Comparison of ENCODE assay signal across 19 cellular contexts in the genomic region with DNA sequence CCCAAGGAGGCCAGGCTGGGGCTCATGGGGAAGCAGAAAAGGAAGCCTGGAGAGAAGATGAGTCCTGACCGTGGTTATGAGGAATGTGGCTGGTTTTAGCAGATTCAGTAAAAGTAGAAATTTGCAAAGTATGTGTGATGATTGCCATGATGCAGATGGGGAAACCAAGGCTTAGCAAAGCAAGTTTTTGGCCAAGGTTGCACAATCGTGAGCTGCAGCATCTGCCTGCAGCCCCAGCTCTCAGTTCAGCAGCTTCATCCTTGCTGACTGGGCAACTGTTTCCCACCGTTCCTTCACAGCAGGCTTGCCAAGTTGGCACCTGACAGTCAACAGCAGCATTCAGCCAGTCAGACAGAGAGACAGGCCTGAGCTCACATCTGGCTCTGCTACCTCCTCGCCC.
A peak's percentile ranks its signal among the peaks of the same experiment; 100 is the strongest.
DNase-seq lines count a peak whose midpoint lies in the region; ATAC-seq and TF ChIP-seq lines count a peak whose summit lies in the region.
"Had no signal": no experiment of that assay in that cellular context is flagged by ENCODE, and none has a peak within 500 bp of the region (broad histone marks: within the 10 kb centered on the region; RNA-seq: fewer than 3 reads in every experiment).

No MANE protein-coding gene starts in this region.

- H3K36me3 ChIP-seq in IMR-90 (ENCODE audit: control insufficient read depth, insufficient read depth, low read length) = no peaks in the 10 kb centered on the region
- no peaks in the 10 kb centered on the region for H3K36me3 ChIP-seq in adipocyte (ENCODE audit: control insufficient read depth, insufficient read depth, low read length, severe bottlenecking)
- H3K36me3 ChIP-seq: BE2C; BLaER1 treated with 17β-estradiol and CSF1 and Interleukin-3, amounts not matched to agents 10 nM and 100 nM; HAP-1 had no signal

- H2AK9ac ChIP-seq in IMR-90 (replicated peaks; ENCODE audit: low read depth, low read length, poor library complexity) = no peak overlapping the region

- no peak overlapping the region for H3K4ac ChIP-seq in IMR-90 (ENCODE audit: low read depth, low read length)

- H3K56ac ChIP-seq in IMR-90 (ENCODE audit: extremely low read depth, insufficient read depth, low read length) = no peak overlapping the region

- H2AK5ac ChIP-seq in IMR-90 (ENCODE audit: low read depth, low read length) = no peak overlapping the region

- H3K4me3 ChIP-seq in AG10803 (ENCODE audit: low read length) (no peak overlapping the region), IMR-90 (ENCODE audit: insufficient read depth, low read depth, low read length) (no peak overlapping the region), adipocyte (ENCODE audit: low read length) (no peak overlapping the region)
- H3K4me3 ChIP-seq: BLaER1 treated with 17β-estradiol and CSF1 and Interleukin-3, amounts not matched to agents 10 nM and 100 nM; HAP-1 had no signal

- H3K4me1 ChIP-seq in IMR-90 (ENCODE audit: control insufficient read depth, insufficient read depth, low read length) (no peaks in the 10 kb centered on the region), adipocyte (ENCODE audit: control insufficient read depth, insufficient read depth, low read length) (no peaks in the 10 kb centered on the region)
- H3K4me1 ChIP-seq: HAP-1 had no signal

- WGBS in IMR-90 (ENCODE audit: extremely low coverage in 2 of 2, insufficient read length in 1 of 2), 2 experiments = 67% methylated on average over 1 of the region's 4 CpGs; no CpG with 5 or more reads in 1 of the 2 experiments

- no peak overlapping the region for H3K23ac ChIP-seq in IMR-90 (ENCODE audit: low read depth, low read length)

- TF ChIP-seq POLR2A in IMR-90 (IDR thresholded peaks at IDR 0.05; ENCODE audit: low read depth, low read length) = no peak

- DNase-seq in AG10803 (ENCODE audit: low read depth) = peak; percentile 56
- DNase-seq in IMR-90 = no peak
- peak; percentile 5 for DNase-seq in adipocyte (ENCODE audit: low read depth)
- peak; percentile 8 for DNase-seq in iris pigment epithelial cell (ENCODE audit: low read depth)
- no peak for DNase-seq in NCI-H2171 treated with DMSO at 0.1 percent for 48 hours (lab: John Stamatoyannopoulos, UW)
- no peak for DNase-seq in activated T-cell treated with anti-CD3 and anti-CD28 coated beads, Interleukin-2, amount 50 U/mL, for 24 hours
- DNase-seq: AML-193; BE2C; CD4-positive, alpha-beta T cell; CD8-positive, alpha-beta memory T cell; DMS 273 treated with DMSO at 0.1 percent for 48 hours; DMS79; GF-D8; GOT3; HFFc6 had no signal

- POLR2A ChIA-PET in IMR-90 (lab: Charles Lee; ENCODE audit: unreplicated experiment) = no interaction called here

- no peak overlapping the region for H2BK15ac ChIP-seq in IMR-90 (ENCODE audit: low read depth, low read length)

- H3K9me3 Mint-ChIP-seq in activated T-cell treated with anti-CD3 and anti-CD28 coated beads, Interleukin-2, amount 50 U/mL, for 24 hours = peaks cover 14% of the 10 kb centered on the region

- H3K27ac ChIP-seq in IMR-90 (ENCODE audit: insufficient read depth, low read length) = no peak overlapping the region
- H3K27ac ChIP-seq: BLaER1 treated with 17β-estradiol and CSF1 and Interleukin-3, amounts not matched to agents 10 nM and 100 nM had no signal

- no peak overlapping the region for H3K4me3 Mint-ChIP-seq in activated T-cell treated with anti-CD3 and anti-CD28 coated beads, Interleukin-2, amount 50 U/mL, for 24 hours
- H3K4me3 Mint-ChIP-seq: CD14-positive monocyte; CD4-positive, alpha-beta T cell; CD8-positive, alpha-beta memory T cell; HFFc6 had no signal

- peaks cover 5% of the 10 kb centered on the region for H3K9me3 ChIP-seq in IMR-90 (ENCODE audit: control insufficient read depth, insufficient read depth, low read length)
- peaks cover 6% of the 10 kb centered on the region for H3K9me3 ChIP-seq in adipocyte (ENCODE audit: control insufficient read depth, low read length)
- H3K9me3 ChIP-seq: HAP-1 had no signal

- no peaks in the 10 kb centered on the region for H3K9me1 ChIP-seq in IMR-90 (ENCODE audit: insufficient read depth, low read length)

- H3K18ac ChIP-seq in IMR-90 (ENCODE audit: low read depth, low read length) = no peak overlapping the region

- TF ChIP-seq CTCF in AG10803 (conservative IDR thresholded peaks at IDR 0.05; ENCODE audit: low read length) (no peak), IMR-90 (conservative IDR thresholded peaks at IDR 0.05; ENCODE audit: low read depth, low read length) (no peak)

- no peak overlapping the region for H2BK120ac ChIP-seq in IMR-90 (ENCODE audit: low read depth, low read length)

- no peak overlapping the region for H4K91ac ChIP-seq in IMR-90 (ENCODE audit: insufficient read depth, low read depth, low read length)

- CTCF ChIA-PET in IMR-90 (lab: Yijun Ruan, JAX) = no interaction called here

- no peaks in the 10 kb centered on the region for H3K36me3 Mint-ChIP-seq in activated T-cell treated with anti-CD3 and anti-CD28 coated beads, Interleukin-2, amount 50 U/mL, for 24 hours (ENCODE audit: low read depth)
- H3K36me3 Mint-ChIP-seq: CD14-positive monocyte; CD8-positive, alpha-beta memory T cell had no signal

- H3K27me3 ChIP-seq in IMR-90 (ENCODE audit: control insufficient read depth, insufficient read depth, low read length) (no peaks in the 10 kb centered on the region; the same call in 1 of the 2 replicates), adipocyte (replicated peaks; ENCODE audit: control insufficient read depth, insufficient read depth, low read length) (peaks cover 4% of the 10 kb centered on the region)
- H3K27me3 ChIP-seq: BE2C; BLaER1 treated with 17β-estradiol and CSF1 and Interleukin-3, amounts not matched to agents 10 nM and 100 nM had no signal

- no peak overlapping the region for H2AFZ ChIP-seq in IMR-90 (replicated peaks; ENCODE audit: low read length, poor library complexity)

- no peak overlapping the region for H2BK20ac ChIP-seq in IMR-90 (ENCODE audit: low read depth, low read length)

- H3K9ac ChIP-seq in IMR-90 (ENCODE audit: low read depth, low read length) = no peak overlapping the region
- no peak overlapping the region for H3K9ac ChIP-seq in adipocyte (ENCODE audit: low read length)
- H3K9ac ChIP-seq: BLaER1 treated with 17β-estradiol and CSF1 and Interleukin-3, amounts not matched to agents 10 nM and 100 nM had no signal

- BruUV-seq in IMR-90 (replicated peaks; lab: Mats Ljungman, UMichigan) = no TSS peak

- no peak overlapping the region for H3K4me2 ChIP-seq in IMR-90 (ENCODE audit: low read depth, low read length)

- no peaks in the 10 kb centered on the region for H3K4me1 Mint-ChIP-seq in activated T-cell treated with anti-CD3 and anti-CD28 coated beads, Interleukin-2, amount 50 U/mL, for 24 hours (ENCODE audit: low read depth)
- H3K4me1 Mint-ChIP-seq: CD14-positive monocyte; CD8-positive, alpha-beta memory T cell had no signal

- in situ Hi-C loops in IMR-90 (cut with MboI; ENCODE audit: low sequenced_read_pairs) = no loop called here

- dilution Hi-C loops in IMR-90 (cut with HindIII; ENCODE audit: low sequenced_read_pairs, unreplicated experiment) = no loop called here

- no peak overlapping the region for H4K5ac ChIP-seq in IMR-90 (ENCODE audit: low read depth, low read length)

- no peaks in the 10 kb centered on the region for H3K79me1 ChIP-seq in IMR-90 (ENCODE audit: low read depth in 1 of 2, low read length in 2 of 2)

- TF ChIP-seq RAD21 in IMR-90 (IDR thresholded peaks at IDR 0.05; ENCODE audit: low read length) = no peak

- no peak overlapping the region for H3K27ac Mint-ChIP-seq in activated T-cell treated with anti-CD3 and anti-CD28 coated beads, Interleukin-2, amount 50 U/mL, for 24 hours
- H3K27ac Mint-ChIP-seq: CD14-positive monocyte; CD4-positive, alpha-beta T cell; CD8-positive, alpha-beta memory T cell; HFFc6 had no signal

- H2BK5ac ChIP-seq in IMR-90 (ENCODE audit: low read depth, low read length, poor library complexity, severe bottlenecking) = no peak overlapping the region

- H3K14ac ChIP-seq in IMR-90 (replicated peaks; ENCODE audit: low read depth, low read length) = no peak overlapping the region

- intact Hi-C loops in IMR-90 (cut with micrococcal nuclease) = no loop called here

- ATAC-seq in IMR-90 (ENCODE audit: low read depth) = no peak
- no peak for ATAC-seq in HG03135 (IDR thresholded peaks at IDR 0.05; ENCODE audit: unreplicated experiment)

- H3K27me3 Mint-ChIP-seq in activated T-cell treated with anti-CD3 and anti-CD28 coated beads, Interleukin-2, amount 50 U/mL, for 24 hours = peaks cover 8% of the 10 kb centered on the region

- no peaks in the 10 kb centered on the region for H4K20me1 ChIP-seq in IMR-90 (ENCODE audit: insufficient read depth, low read length)
- H4K20me1 ChIP-seq: BLaER1 treated with 17β-estradiol and CSF1 and Interleukin-3, amounts not matched to agents 10 nM and 100 nM had no signal

- no peak overlapping the region for H4K8ac ChIP-seq in IMR-90 (ENCODE audit: low read depth in 2 of 2, low read length in 2 of 2)

TF ChIP-seq in IMR-90, 13 proteins besides CTCF, POLR2A, EP300 and RAD21:
- TF ChIP-seq CEBPB (IDR thresholded peaks at IDR 0.05; ENCODE audit: low read depth, low read length) (peak; percentile 33), RFX5 (IDR thresholded peaks at IDR 0.05; ENCODE audit: low read depth, low read length) (no peak), CHD1 (IDR thresholded peaks at IDR 0.05; ENCODE audit: low read depth, low read length) (no peak), RCOR1 (IDR thresholded peaks at IDR 0.05; ENCODE audit: insufficient replicate concordance, low read length) (no peak), MXI1 (IDR thresholded peaks at IDR 0.05; ENCODE audit: borderline replicate concordance, low read depth, low read length) (no peak)
TF ChIP-seq in IMR-90: peak in this region for 1.

Comparison
In these comparisons a context has a peak if more than half of its experiments do, and no peak if none do; other contexts are left out.
1. DNase-seq: peak in AG10803 (single experiment), adipocyte (single experiment) and iris pigment epithelial cell (single experiment); none in IMR-90 (single experiment), NCI-H2171 treated with DMSO at 0.1 percent for 48 hours (single experiment) and activated T-cell treated with anti-CD3 and anti-CD28 coated beads, Interleukin-2, amount 50 U/mL, for 24 hours (single experiment).